ENCODE assay signal across 1 cellular context in the genomic region with DNA sequence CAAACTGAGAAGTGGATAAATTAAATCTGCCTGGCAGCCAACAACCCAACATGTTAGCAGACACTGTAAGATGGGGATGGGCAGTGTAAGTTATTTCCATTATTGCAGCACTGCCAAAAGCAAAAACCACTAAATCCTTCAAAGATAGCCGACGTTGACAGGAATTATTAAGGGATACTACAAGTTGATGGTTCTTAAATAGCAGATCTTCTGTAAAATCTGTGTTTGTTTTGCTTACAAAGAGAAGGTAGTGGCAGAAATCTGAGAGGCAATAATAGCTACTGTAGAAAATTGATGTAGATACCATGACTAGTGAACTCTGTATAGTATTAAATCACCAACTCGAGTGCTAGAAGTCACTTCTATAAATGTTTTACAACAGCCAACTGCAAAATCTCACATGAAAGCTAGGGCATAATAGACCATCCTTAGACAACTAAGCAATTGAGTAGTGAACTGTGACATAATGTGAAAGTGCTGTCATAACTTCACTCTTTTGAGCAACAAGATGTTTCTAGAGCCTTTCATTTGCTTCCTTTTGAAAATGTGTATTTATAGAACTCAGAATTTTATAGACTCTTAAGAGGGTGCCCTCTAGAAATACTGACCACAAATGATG.
TF ChIP-seq lines count a peak whose summit lies in the region.

No MANE protein-coding gene starts in this region.

TF ChIP-seq in HEK293, 187 proteins besides CTCF, POLR2A, EP300 and RAD21 (continued from another document and continues in another):
- TF ChIP-seq, protein P1, sequence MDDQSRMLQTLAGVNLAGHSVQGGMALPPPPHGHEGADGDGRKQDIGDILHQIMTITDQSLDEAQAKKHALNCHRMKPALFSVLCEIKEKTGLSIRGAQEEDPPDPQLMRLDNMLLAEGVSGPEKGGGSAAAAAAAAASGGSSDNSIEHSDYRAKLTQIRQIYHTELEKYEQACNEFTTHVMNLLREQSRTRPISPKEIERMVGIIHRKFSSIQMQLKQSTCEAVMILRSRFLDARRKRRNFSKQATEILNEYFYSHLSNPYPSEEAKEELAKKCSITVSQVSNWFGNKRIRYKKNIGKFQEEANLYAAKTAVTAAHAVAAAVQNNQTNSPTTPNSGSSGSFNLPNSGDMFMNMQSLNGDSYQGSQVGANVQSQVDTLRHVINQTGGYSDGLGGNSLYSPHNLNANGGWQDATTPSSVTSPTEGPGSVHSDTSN (CRISPR knock-in tag; IDR thresholded peaks at IDR 0.05), result no peak
- TF ChIP-seq ZNF155 (tag by site-specific recombination; IDR thresholded peaks at IDR 0.05), result no peak
- TF ChIP-seq ZNF837 (tag by site-specific recombination; IDR thresholded peaks at IDR 0.05), result no peak
- TF ChIP-seq MZF1 (tag by site-specific recombination; IDR thresholded peaks at IDR 0.05; ENCODE audit: borderline replicate concordance), result peak; percentile 83; the same call in 1 of the 2 replicates
- TF ChIP-seq, protein P2, sequence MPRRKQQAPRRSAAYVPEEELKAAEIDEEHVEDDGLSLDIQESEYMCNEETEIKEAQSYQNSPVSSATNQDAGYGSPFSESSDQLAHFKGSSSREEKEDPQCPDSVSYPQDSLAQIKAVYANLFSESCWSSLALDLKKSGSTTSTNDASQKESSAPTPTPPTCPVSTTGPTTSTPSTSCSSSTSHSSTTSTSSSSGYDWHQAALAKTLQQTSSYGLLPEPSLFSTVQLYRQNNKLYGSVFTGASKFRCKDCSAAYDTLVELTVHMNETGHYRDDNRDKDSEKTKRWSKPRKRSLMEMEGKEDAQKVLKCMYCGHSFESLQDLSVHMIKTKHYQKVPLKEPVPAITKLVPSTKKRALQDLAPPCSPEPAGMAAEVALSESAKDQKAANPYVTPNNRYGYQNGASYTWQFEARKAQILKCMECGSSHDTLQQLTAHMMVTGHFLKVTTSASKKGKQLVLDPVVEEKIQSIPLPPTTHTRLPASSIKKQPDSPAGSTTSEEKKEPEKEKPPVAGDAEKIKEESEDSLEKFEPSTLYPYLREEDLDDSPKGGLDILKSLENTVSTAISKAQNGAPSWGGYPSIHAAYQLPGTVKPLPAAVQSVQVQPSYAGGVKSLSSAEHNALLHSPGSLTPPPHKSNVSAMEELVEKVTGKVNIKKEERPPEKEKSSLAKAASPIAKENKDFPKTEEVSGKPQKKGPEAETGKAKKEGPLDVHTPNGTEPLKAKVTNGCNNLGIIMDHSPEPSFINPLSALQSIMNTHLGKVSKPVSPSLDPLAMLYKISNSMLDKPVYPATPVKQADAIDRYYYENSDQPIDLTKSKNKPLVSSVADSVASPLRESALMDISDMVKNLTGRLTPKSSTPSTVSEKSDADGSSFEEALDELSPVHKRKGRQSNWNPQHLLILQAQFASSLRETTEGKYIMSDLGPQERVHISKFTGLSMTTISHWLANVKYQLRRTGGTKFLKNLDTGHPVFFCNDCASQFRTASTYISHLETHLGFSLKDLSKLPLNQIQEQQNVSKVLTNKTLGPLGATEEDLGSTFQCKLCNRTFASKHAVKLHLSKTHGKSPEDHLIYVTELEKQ (tag by site-specific recombination; IDR thresholded peaks at IDR 0.05; ENCODE audit: borderline replicate concordance), result peak; percentile 52; the same call in 1 of the 2 replicates
- no peak for TF ChIP-seq ZNF473 (tag by site-specific recombination; IDR thresholded peaks at IDR 0.05)
- no peak for TF ChIP-seq ZBTB7A (tag by site-specific recombination; IDR thresholded peaks at IDR 0.05; ENCODE audit: low read depth)
- TF ChIP-seq, protein P3, sequence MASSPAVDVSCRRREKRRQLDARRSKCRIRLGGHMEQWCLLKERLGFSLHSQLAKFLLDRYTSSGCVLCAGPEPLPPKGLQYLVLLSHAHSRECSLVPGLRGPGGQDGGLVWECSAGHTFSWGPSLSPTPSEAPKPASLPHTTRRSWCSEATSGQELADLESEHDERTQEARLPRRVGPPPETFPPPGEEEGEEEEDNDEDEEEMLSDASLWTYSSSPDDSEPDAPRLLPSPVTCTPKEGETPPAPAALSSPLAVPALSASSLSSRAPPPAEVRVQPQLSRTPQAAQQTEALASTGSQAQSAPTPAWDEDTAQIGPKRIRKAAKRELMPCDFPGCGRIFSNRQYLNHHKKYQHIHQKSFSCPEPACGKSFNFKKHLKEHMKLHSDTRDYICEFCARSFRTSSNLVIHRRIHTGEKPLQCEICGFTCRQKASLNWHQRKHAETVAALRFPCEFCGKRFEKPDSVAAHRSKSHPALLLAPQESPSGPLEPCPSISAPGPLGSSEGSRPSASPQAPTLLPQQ (tag by site-specific recombination; IDR thresholded peaks at IDR 0.05), result no peak
- TF ChIP-seq ZNF549 (tag by site-specific recombination; IDR thresholded peaks at IDR 0.05), result no peak
- TF ChIP-seq HOXC10 (CRISPR knock-in tag; IDR thresholded peaks at IDR 0.05), result no peak
- TF ChIP-seq, protein P4, sequence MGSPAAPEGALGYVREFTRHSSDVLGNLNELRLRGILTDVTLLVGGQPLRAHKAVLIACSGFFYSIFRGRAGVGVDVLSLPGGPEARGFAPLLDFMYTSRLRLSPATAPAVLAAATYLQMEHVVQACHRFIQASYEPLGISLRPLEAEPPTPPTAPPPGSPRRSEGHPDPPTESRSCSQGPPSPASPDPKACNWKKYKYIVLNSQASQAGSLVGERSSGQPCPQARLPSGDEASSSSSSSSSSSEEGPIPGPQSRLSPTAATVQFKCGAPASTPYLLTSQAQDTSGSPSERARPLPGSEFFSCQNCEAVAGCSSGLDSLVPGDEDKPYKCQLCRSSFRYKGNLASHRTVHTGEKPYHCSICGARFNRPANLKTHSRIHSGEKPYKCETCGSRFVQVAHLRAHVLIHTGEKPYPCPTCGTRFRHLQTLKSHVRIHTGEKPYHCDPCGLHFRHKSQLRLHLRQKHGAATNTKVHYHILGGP (tag by site-specific recombination; IDR thresholded peaks at IDR 0.05), result 0 out of 2 replicates have a peak, but pooled peaks have one; percentile 23
- no peak for TF ChIP-seq REPIN1 (tag by site-specific recombination; IDR thresholded peaks at IDR 0.05; ENCODE audit: low read depth)
- peak; percentile 96 for TF ChIP-seq ZSCAN16 (tag by site-specific recombination; IDR thresholded peaks at IDR 0.05)
- no peak for TF ChIP-seq ZNF654 (tag by site-specific recombination; IDR thresholded peaks at IDR 0.05; ENCODE audit: low read depth)
- TF ChIP-seq, protein P5, sequence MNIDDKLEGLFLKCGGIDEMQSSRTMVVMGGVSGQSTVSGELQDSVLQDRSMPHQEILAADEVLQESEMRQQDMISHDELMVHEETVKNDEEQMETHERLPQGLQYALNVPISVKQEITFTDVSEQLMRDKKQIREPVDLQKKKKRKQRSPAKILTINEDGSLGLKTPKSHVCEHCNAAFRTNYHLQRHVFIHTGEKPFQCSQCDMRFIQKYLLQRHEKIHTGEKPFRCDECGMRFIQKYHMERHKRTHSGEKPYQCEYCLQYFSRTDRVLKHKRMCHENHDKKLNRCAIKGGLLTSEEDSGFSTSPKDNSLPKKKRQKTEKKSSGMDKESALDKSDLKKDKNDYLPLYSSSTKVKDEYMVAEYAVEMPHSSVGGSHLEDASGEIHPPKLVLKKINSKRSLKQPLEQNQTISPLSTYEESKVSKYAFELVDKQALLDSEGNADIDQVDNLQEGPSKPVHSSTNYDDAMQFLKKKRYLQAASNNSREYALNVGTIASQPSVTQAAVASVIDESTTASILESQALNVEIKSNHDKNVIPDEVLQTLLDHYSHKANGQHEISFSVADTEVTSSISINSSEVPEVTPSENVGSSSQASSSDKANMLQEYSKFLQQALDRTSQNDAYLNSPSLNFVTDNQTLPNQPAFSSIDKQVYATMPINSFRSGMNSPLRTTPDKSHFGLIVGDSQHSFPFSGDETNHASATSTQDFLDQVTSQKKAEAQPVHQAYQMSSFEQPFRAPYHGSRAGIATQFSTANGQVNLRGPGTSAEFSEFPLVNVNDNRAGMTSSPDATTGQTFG (tag by site-specific recombination; IDR thresholded peaks at IDR 0.05; ENCODE audit: borderline replicate concordance), result no peak
- TF ChIP-seq, protein P6, sequence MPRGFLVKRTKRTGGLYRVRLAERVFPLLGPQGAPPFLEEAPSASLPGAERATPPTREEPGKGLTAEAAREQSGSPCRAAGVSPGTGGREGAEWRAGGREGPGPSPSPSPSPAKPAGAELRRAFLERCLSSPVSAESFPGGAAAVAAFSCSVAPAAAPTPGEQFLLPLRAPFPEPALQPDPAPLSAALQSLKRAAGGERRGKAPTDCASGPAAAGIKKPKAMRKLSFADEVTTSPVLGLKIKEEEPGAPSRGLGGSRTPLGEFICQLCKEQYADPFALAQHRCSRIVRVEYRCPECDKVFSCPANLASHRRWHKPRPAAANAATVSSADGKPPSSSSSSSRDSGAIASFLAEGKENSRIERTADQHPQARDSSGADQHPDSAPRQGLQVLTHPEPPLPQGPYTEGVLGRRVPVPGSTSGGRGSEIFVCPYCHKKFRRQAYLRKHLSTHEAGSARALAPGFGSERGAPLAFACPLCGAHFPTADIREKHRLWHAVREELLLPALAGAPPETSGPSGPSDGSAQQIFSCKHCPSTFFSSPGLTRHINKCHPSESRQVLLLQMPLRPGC (tag by site-specific recombination; IDR thresholded peaks at IDR 0.05), result no peak
- TF ChIP-seq HOXA7 (CRISPR knock-in tag; IDR thresholded peaks at IDR 0.05; ENCODE audit: borderline replicate concordance), result no peak
- TF ChIP-seq, protein P7, sequence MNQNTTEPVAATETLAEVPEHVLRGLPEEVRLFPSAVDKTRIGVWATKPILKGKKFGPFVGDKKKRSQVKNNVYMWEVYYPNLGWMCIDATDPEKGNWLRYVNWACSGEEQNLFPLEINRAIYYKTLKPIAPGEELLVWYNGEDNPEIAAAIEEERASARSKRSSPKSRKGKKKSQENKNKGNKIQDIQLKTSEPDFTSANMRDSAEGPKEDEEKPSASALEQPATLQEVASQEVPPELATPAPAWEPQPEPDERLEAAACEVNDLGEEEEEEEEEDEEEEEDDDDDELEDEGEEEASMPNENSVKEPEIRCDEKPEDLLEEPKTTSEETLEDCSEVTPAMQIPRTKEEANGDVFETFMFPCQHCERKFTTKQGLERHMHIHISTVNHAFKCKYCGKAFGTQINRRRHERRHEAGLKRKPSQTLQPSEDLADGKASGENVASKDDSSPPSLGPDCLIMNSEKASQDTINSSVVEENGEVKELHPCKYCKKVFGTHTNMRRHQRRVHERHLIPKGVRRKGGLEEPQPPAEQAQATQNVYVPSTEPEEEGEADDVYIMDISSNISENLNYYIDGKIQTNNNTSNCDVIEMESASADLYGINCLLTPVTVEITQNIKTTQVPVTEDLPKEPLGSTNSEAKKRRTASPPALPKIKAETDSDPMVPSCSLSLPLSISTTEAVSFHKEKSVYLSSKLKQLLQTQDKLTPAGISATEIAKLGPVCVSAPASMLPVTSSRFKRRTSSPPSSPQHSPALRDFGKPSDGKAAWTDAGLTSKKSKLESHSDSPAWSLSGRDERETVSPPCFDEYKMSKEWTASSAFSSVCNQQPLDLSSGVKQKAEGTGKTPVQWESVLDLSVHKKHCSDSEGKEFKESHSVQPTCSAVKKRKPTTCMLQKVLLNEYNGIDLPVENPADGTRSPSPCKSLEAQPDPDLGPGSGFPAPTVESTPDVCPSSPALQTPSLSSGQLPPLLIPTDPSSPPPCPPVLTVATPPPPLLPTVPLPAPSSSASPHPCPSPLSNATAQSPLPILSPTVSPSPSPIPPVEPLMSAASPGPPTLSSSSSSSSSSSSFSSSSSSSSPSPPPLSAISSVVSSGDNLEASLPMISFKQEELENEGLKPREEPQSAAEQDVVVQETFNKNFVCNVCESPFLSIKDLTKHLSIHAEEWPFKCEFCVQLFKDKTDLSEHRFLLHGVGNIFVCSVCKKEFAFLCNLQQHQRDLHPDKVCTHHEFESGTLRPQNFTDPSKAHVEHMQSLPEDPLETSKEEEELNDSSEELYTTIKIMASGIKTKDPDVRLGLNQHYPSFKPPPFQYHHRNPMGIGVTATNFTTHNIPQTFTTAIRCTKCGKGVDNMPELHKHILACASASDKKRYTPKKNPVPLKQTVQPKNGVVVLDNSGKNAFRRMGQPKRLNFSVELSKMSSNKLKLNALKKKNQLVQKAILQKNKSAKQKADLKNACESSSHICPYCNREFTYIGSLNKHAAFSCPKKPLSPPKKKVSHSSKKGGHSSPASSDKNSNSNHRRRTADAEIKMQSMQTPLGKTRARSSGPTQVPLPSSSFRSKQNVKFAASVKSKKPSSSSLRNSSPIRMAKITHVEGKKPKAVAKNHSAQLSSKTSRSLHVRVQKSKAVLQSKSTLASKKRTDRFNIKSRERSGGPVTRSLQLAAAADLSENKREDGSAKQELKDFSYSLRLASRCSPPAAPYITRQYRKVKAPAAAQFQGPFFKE (tag by site-specific recombination; IDR thresholded peaks at IDR 0.05; ENCODE audit: borderline replicate concordance), result no peak
- peak; percentile 83 for TF ChIP-seq OSR2 (tag by site-specific recombination; IDR thresholded peaks at IDR 0.05)
- peak; percentile 92 for TF ChIP-seq FEZF1 (tag by site-specific recombination; IDR thresholded peaks at IDR 0.05)
- TF ChIP-seq ZNF138 (tag by site-specific recombination; IDR thresholded peaks at IDR 0.05; ENCODE audit: borderline replicate concordance), result no peak
- no peak for TF ChIP-seq ZSCAN23 (tag by site-specific recombination; IDR thresholded peaks at IDR 0.05)
- no peak for TF ChIP-seq ZNF624 (tag by site-specific recombination; IDR thresholded peaks at IDR 0.05)
- TF ChIP-seq, protein P8, sequence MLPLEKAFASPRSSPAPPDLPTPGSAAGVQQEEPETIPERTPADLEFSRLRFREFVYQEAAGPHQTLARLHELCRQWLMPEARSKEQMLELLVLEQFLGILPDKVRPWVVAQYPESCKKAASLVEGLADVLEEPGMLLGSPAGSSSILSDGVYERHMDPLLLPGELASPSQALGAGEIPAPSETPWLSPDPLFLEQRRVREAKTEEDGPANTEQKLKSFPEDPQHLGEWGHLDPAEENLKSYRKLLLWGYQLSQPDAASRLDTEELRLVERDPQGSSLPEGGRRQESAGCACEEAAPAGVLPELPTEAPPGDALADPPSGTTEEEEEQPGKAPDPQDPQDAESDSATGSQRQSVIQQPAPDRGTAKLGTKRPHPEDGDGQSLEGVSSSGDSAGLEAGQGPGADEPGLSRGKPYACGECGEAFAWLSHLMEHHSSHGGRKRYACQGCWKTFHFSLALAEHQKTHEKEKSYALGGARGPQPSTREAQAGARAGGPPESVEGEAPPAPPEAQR (tag by site-specific recombination; IDR thresholded peaks at IDR 0.05), result no peak
- TF ChIP-seq SETDB1 (IDR thresholded peaks at IDR 0.05; ENCODE audit: insufficient read length, low read length), result no peak
- TF ChIP-seq, protein P9, sequence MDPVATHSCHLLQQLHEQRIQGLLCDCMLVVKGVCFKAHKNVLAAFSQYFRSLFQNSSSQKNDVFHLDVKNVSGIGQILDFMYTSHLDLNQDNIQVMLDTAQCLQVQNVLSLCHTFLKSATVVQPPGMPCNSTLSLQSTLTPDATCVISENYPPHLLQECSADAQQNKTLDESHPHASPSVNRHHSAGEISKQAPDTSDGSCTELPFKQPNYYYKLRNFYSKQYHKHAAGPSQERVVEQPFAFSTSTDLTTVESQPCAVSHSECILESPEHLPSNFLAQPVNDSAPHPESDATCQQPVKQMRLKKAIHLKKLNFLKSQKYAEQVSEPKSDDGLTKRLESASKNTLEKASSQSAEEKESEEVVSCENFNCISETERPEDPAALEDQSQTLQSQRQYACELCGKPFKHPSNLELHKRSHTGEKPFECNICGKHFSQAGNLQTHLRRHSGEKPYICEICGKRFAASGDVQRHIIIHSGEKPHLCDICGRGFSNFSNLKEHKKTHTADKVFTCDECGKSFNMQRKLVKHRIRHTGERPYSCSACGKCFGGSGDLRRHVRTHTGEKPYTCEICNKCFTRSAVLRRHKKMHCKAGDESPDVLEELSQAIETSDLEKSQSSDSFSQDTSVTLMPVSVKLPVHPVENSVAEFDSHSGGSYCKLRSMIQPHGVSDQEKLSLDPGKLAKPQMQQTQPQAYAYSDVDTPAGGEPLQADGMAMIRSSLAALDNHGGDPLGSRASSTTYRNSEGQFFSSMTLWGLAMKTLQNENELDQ (tag by site-specific recombination; IDR thresholded peaks at IDR 0.05; ENCODE audit: low read depth), result no peak
- peak; percentile 65; the same call in 1 of the 2 replicates for TF ChIP-seq IKZF3 (tag by site-specific recombination; IDR thresholded peaks at IDR 0.05)
- TF ChIP-seq ZNF521 (tag by site-specific recombination; IDR thresholded peaks at IDR 0.05), result no peak
